Comparison of ENCODE assay signal across 1 cellular context in the genomic region with DNA sequence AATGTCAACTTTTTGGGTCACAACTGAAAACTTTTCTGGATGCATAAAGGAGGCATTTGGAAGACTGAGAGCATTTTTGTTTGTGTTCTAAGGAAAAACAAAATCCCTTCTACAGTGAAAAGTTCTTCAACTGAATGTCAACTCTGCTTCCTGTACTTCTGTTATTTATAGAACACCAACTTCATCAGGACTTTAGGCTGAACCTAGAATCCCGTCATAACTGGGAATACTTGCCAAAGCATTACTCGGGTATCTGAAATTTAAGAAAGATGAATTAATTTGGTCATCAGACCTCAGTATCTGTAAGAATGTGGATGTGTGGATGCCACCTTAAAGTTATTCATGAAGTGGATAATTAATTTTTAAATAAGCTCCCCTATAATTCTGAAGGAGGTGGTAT.
TF ChIP-seq lines count a peak whose summit lies in the region.

No MANE protein-coding gene starts in this region.

TF ChIP-seq in GM23338, 12 proteins besides CTCF, POLR2A, EP300 and RAD21:
- TF ChIP-seq ZNF114 (CRISPR knock-in tag; IDR thresholded peaks at IDR 0.05) (no peak), CREB1 (CRISPR knock-in tag; IDR thresholded peaks at IDR 0.05; ENCODE audit: low read depth) (no peak)
